ENCODE assay signal across 40 cellular contexts in genomic region chr4:53858744-53859143, GRCh38.
"Had no signal": no experiment of that assay in that cellular context is flagged by ENCODE, and none has a peak within 500 bp of the region (broad histone marks: within the 10 kb centered on the region; RNA-seq: fewer than 3 reads in every experiment).

No MANE protein-coding gene starts in this region.

- H3K4me3 Mint-ChIP-seq: activated naive CD4-positive, alpha-beta T cell treated with anti-CD3 and anti-CD28 coated beads for 36 hours; activated naive CD4-positive, alpha-beta T cell treated with anti-CD3 and anti-CD28 coated beads, Interleukin-2, amount 10 ng/mL, durations not matched to agents 7 days and 5 days; activated naive CD4-positive, alpha-beta T cell treated with anti-CD3 and anti-CD28 coated beads, Interleukin-2, amount 50 U/mL, for 24 hours; activated naive CD8-positive, alpha-beta T cell; activated naive CD8-positive, alpha-beta T cell treated with anti-CD3 and anti-CD28 coated beads for 36 hours; activated naive CD8-positive, alpha-beta T cell treated with anti-CD3 and anti-CD28 coated beads, Interleukin-2, amount 10 ng/mL, durations not matched to agents 7 days and 5 days; activated naive CD8-positive, alpha-beta T cell treated with anti-CD3 and anti-CD28 coated beads, Interleukin-2, amount 50 U/mL, for 24 hours; activated T-cell treated with anti-CD3 and anti-CD28 coated beads, Interleukin-2, amount 50 U/mL, for 24 hours; activated T-cell treated with anti-CD3 and anti-CD28 coated beads, Interleukin-2, amount 50 U/mL, for 4 hours; activated T-cell treated with anti-CD3 and anti-CD28 coated beads, Interleukin-2, amount 50 U/mL, for 72 hours; activated T-helper 1 cell treated with anti-CD3 and anti-CD28 coated beads, Interleukin-12 subunit alpha, Interleukin-12 subunit beta, Interleukin-2, Interleukin-4 antibody, amounts not matched to agents 30 ng/mL and 10 ng/mL and 1 ng/mL, durations not matched to agents 14 hours and 24 hours and 36 hours; activated T-helper 17 cell treated with anti-CD3 and anti-CD28 coated beads, Interleukin-2, amount 50 U/mL, for 72 hours; brain; central memory CD8-positive, alpha-beta T cell had no signal

- H3K4me1 Mint-ChIP-seq: activated naive CD4-positive, alpha-beta T cell treated with anti-CD3 and anti-CD28 coated beads, Interleukin-2, amount 10 ng/mL, durations not matched to agents 7 days and 5 days; activated naive CD4-positive, alpha-beta T cell treated with anti-CD3 and anti-CD28 coated beads, Interleukin-2, amount 50 U/mL, for 24 hours; activated naive CD8-positive, alpha-beta T cell treated with anti-CD3 and anti-CD28 coated beads for 36 hours; activated naive CD8-positive, alpha-beta T cell treated with anti-CD3 and anti-CD28 coated beads, Interleukin-2, amount 10 ng/mL, durations not matched to agents 7 days and 5 days; activated T-helper 17 cell treated with anti-CD3 and anti-CD28 coated beads, Interleukin-2, amount 50 U/mL, for 72 hours; central memory CD8-positive, alpha-beta T cell had no signal

- H3K27ac ChIP-seq: adrenal gland, ascending aorta, body of pancreas, brain microvascular endothelial cell, breast epithelium, cardiac muscle cell had no signal

- ATAC-seq: activated naive CD4-positive, alpha-beta T cell treated with anti-CD3 and anti-CD28 coated beads, Interleukin-2, amount 50 U/mL, for 72 hours; activated naive CD8-positive, alpha-beta T cell treated with anti-CD3 and anti-CD28 coated beads, Interleukin-2, amount 50 U/mL, for 24 hours; activated T-cell treated with anti-CD3 and anti-CD28 coated beads, Interleukin-2, amount 50 U/mL, for 4 hours; activated T-cell treated with anti-CD3 and anti-CD28 coated beads, Interleukin-2, amount 50 U/mL, for 72 hours; activated T-helper 17 cell treated with anti-CD3 and anti-CD28 coated beads, Interleukin-2, amount 50 U/mL, for 72 hours; body of pancreas had no signal

- H3K36me3 ChIP-seq: adrenal gland, ascending aorta, brain microvascular endothelial cell, breast epithelium, cardiac muscle cell had no signal

- H3K9me3 ChIP-seq: adrenal gland, ascending aorta, body of pancreas, breast epithelium had no signal

- FAIRE-seq: bronchial epithelial cell had no signal

- H3K9me3 Mint-ChIP-seq: activated naive CD4-positive, alpha-beta T cell treated with anti-CD3 and anti-CD28 coated beads for 36 hours; activated naive CD4-positive, alpha-beta T cell treated with anti-CD3 and anti-CD28 coated beads, Interleukin-2, amount 10 ng/mL, durations not matched to agents 7 days and 5 days; activated naive CD4-positive, alpha-beta T cell treated with anti-CD3 and anti-CD28 coated beads, Interleukin-2, amount 50 U/mL, for 24 hours; activated naive CD4-positive, alpha-beta T cell treated with anti-CD3 and anti-CD28 coated beads, Interleukin-2, amount 50 U/mL, for 72 hours; activated naive CD8-positive, alpha-beta T cell treated with anti-CD3 and anti-CD28 coated beads for 36 hours; activated naive CD8-positive, alpha-beta T cell treated with anti-CD3 and anti-CD28 coated beads, Interleukin-2, amount 10 ng/mL, durations not matched to agents 7 days and 5 days; activated naive CD8-positive, alpha-beta T cell treated with anti-CD3 and anti-CD28 coated beads, Interleukin-2, amount 50 U/mL, for 24 hours; activated T-cell treated with anti-CD3 and anti-CD28 coated beads, Interleukin-2, amount 50 U/mL, for 24 hours; activated T-cell treated with anti-CD3 and anti-CD28 coated beads, Interleukin-2, amount 50 U/mL, for 4 hours; activated T-cell treated with anti-CD3 and anti-CD28 coated beads, Interleukin-2, amount 50 U/mL, for 72 hours; activated T-helper 1 cell treated with anti-CD3 and anti-CD28 coated beads, Interleukin-12 subunit alpha, Interleukin-12 subunit beta, Interleukin-2, Interleukin-4 antibody, amounts not matched to agents 30 ng/mL and 10 ng/mL and 1 ng/mL, durations not matched to agents 14 hours and 24 hours and 36 hours; activated T-helper 17 cell treated with anti-CD3 and anti-CD28 coated beads, Interleukin-2, amount 50 U/mL, for 72 hours; activated T-helper 2 cell treated with anti-CD3 and anti-CD28 coated beads, Interferon-gamma antibody, Interleukin-2, Interleukin-4, amounts not matched to agents 10 μg/mL and 5 μg/mL and 100 μg/mL, durations not matched to agents 14 hours and 24 hours and 36 hours; central memory CD8-positive, alpha-beta T cell had no signal

- H3K4me3 ChIP-seq: adrenal gland, ascending aorta, body of pancreas, breast epithelium, cardiac muscle cell had no signal

- H3K27ac Mint-ChIP-seq: activated naive CD4-positive, alpha-beta T cell treated with anti-CD3 and anti-CD28 coated beads for 36 hours; activated naive CD4-positive, alpha-beta T cell treated with anti-CD3 and anti-CD28 coated beads, Interleukin-2, amount 10 ng/mL, durations not matched to agents 7 days and 5 days; activated naive CD4-positive, alpha-beta T cell treated with anti-CD3 and anti-CD28 coated beads, Interleukin-2, amount 50 U/mL, for 24 hours; activated naive CD4-positive, alpha-beta T cell treated with anti-CD3 and anti-CD28 coated beads, Interleukin-2, amount 50 U/mL, for 72 hours; activated naive CD8-positive, alpha-beta T cell; activated naive CD8-positive, alpha-beta T cell treated with anti-CD3 and anti-CD28 coated beads for 36 hours; activated naive CD8-positive, alpha-beta T cell treated with anti-CD3 and anti-CD28 coated beads, Interleukin-2, amount 10 ng/mL, durations not matched to agents 7 days and 5 days; activated naive CD8-positive, alpha-beta T cell treated with anti-CD3 and anti-CD28 coated beads, Interleukin-2, amount 50 U/mL, for 24 hours; activated T-cell treated with anti-CD3 and anti-CD28 coated beads, Interleukin-2, amount 50 U/mL, for 24 hours; activated T-cell treated with anti-CD3 and anti-CD28 coated beads, Interleukin-2, amount 50 U/mL, for 72 hours; activated T-helper 1 cell treated with anti-CD3 and anti-CD28 coated beads, Interleukin-12 subunit alpha, Interleukin-12 subunit beta, Interleukin-2, Interleukin-4 antibody, amounts not matched to agents 30 ng/mL and 10 ng/mL and 1 ng/mL, durations not matched to agents 14 hours and 24 hours and 36 hours; activated T-helper 17 cell treated with anti-CD3 and anti-CD28 coated beads, Interleukin-2, amount 50 U/mL, for 72 hours; activated T-helper 2 cell treated with anti-CD3 and anti-CD28 coated beads, Interferon-gamma antibody, Interleukin-2, Interleukin-4, amounts not matched to agents 10 μg/mL and 5 μg/mL and 100 μg/mL, durations not matched to agents 14 hours and 24 hours and 36 hours; brain had no signal

- DNase-seq: activated effector memory CD4-positive, alpha-beta T cell treated with anti-CD3 and anti-CD28 coated beads, Interleukin-2, amount 50 U/mL, for 16 hours; activated effector memory CD4-positive, alpha-beta T cell treated with Interleukin-2 at 50 U/mL for 16 hours; activated gamma-delta T cell; activated gamma-delta T cell treated with Interleukin-2 at 50 U/mL for 16 hours; activated naive CD4-positive, alpha-beta T cell; activated naive CD4-positive, alpha-beta T cell treated with anti-CD3 and anti-CD28 coated beads for 36 hours; activated naive CD4-positive, alpha-beta T cell treated with anti-CD3 and anti-CD28 coated beads, Interleukin-2, amount 10 ng/mL, durations not matched to agents 7 days and 5 days; activated naive CD4-positive, alpha-beta T cell treated with anti-CD3 and anti-CD28 coated beads, Interleukin-2, amount 50 U/mL, for 16 hours; activated naive CD4-positive, alpha-beta T cell treated with Interleukin-2 at 50 U/mL for 16 hours; activated naive CD8-positive, alpha-beta T cell treated with anti-CD3 and anti-CD28 coated beads for 36 hours; activated naive CD8-positive, alpha-beta T cell treated with anti-CD3 and anti-CD28 coated beads, Interleukin-2, amount 10 ng/mL, durations not matched to agents 7 days and 5 days; activated naive CD8-positive, alpha-beta T cell treated with anti-CD3 and anti-CD28 coated beads, Interleukin-2, amount 50 U/mL, for 24 hours; activated T-cell treated with anti-CD3 and anti-CD28 coated beads for 4 hours; activated T-cell treated with anti-CD3 and anti-CD28 coated beads, Interleukin-2, amount 50 U/mL, for 1 hour; activated T-cell treated with anti-CD3 and anti-CD28 coated beads, Interleukin-2, amount 50 U/mL, for 24 hours; activated T-cell treated with anti-CD3 and anti-CD28 coated beads, Interleukin-2, amount 50 U/mL, for 4 hours; activated T-cell treated with anti-CD3 and anti-CD28 coated beads, Interleukin-2, amount 50 U/mL, for 48 hours; activated T-cell treated with anti-CD3 and anti-CD28 coated beads, Interleukin-2, amount 50 U/mL, for 72 hours; adrenal gland; amniotic stem cell; amygdala; anterior cingulate cortex; aorta; body of pancreas; brain microvascular endothelial cell; caudate nucleus; central memory CD4-positive, alpha-beta T cell; cerebellar nuclear complex had no signal

- H3K27me3 Mint-ChIP-seq: activated naive CD4-positive, alpha-beta T cell treated with anti-CD3 and anti-CD28 coated beads, Interleukin-2, amount 10 ng/mL, durations not matched to agents 7 days and 5 days; brain had no signal

- H3K4me1 ChIP-seq: ascending aorta, body of pancreas, breast epithelium had no signal

- H3K36me3 Mint-ChIP-seq: activated naive CD4-positive, alpha-beta T cell treated with anti-CD3 and anti-CD28 coated beads, Interleukin-2, amount 10 ng/mL, durations not matched to agents 7 days and 5 days; activated naive CD4-positive, alpha-beta T cell treated with anti-CD3 and anti-CD28 coated beads, Interleukin-2, amount 50 U/mL, for 24 hours; activated naive CD4-positive, alpha-beta T cell treated with anti-CD3 and anti-CD28 coated beads, Interleukin-2, amount 50 U/mL, for 72 hours; activated naive CD8-positive, alpha-beta T cell; activated naive CD8-positive, alpha-beta T cell treated with anti-CD3 and anti-CD28 coated beads for 36 hours; activated naive CD8-positive, alpha-beta T cell treated with anti-CD3 and anti-CD28 coated beads, Interleukin-2, amount 10 ng/mL, durations not matched to agents 7 days and 5 days; brain had no signal

- H3K27me3 ChIP-seq: adrenal gland, ascending aorta, body of pancreas, brain microvascular endothelial cell, breast epithelium, cardiac muscle cell had no signal
